ENCODE assay signal across 10 cellular contexts in the genomic region with DNA sequence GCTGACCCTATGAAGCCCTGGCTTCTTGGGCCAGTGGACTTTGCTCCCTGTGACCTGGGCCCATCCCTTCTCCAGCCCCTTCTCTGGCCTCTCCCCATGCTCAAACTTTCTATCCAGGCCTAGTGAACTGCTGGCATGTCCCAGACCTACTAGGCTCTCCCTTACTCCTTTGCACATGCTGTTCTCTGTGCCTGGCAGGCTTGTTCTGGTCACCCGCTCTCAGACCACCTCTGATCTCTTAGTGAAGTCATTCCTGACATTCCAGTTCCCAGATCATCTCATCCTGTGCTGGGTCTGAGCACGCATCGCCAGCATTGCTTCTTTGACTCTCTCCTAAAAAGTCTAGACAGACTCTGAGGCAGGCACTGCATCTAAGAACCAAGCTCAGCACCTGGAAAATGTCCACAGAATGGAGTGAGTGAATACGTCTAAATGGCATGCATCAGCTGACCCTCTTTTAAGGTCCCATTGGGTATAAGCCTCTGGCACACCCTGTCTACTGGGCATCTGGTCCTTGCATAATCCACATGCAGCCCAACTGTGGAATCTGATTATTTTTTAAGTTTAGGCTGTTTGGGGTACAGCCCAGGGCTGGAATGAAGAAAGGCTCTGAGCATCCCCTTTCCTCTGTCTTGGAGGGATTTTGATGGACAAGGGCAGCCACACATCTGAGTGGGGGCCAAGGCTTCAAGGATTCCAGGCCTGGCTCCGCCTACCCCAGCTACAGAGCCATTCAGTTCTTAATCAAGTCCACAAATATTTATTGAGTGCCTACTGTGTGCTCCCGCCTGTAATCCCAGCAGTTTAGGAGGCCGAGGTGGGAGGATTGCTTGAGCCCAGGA.
DNase-seq lines count a peak whose midpoint lies in the region; ATAC-seq, FAIRE-seq and TF ChIP-seq lines count a peak whose summit lies in the region.
"Had no signal": no experiment of that assay in that cellular context is flagged by ENCODE, and none has a peak within 500 bp of the region (broad histone marks: within the 10 kb centered on the region; RNA-seq: fewer than 3 reads in every experiment).

No MANE protein-coding gene starts in this region.

- H3K79me2 ChIP-seq in keratinocyte (ENCODE audit: control insufficient read depth, insufficient read depth, low read length): no peaks in the 10 kb centered on the region

- H3K27me3 ChIP-seq in keratinocyte (ENCODE audit: control insufficient read depth, extremely low read depth, insufficient read depth, low read length): no peaks in the 10 kb centered on the region

- H4K20me1 ChIP-seq in keratinocyte (ENCODE audit: control insufficient read depth, extremely low read depth, insufficient read depth, low read length): no peaks in the 10 kb centered on the region

- H2AFZ ChIP-seq in keratinocyte (ENCODE audit: control insufficient read depth, low read length): no peak overlapping the region

- FAIRE-seq in keratinocyte (lab: Jason Lieb, UNC): peak; percentile 41

- H3K36me3 Mint-ChIP-seq in HFFc6 (ENCODE audit: low read depth) (no peaks in the 10 kb centered on the region), chondrocyte (ENCODE audit: low read depth) (no peaks in the 10 kb centered on the region)

- H3K9me1 ChIP-seq in keratinocyte (ENCODE audit: control insufficient read depth, extremely low read depth, insufficient read depth, low read length): no peaks in the 10 kb centered on the region

- peak overlapping the region; percentile 18 for H3K4me2 ChIP-seq in keratinocyte (ENCODE audit: control insufficient read depth, extremely low read depth, insufficient read depth, low read depth, low read length)

- no peak for ATAC-seq in GM18511 (IDR thresholded peaks at IDR 0.05; ENCODE audit: unreplicated experiment)

- DNase-seq in HFFc6 (peak; percentile 86), chondrocyte (ENCODE audit: low spot score) (no peak), keratinocyte (ENCODE audit: low read depth, low spot score) (peak; percentile 46), NCI-H2227 (lab: John Stamatoyannopoulos, UW; ENCODE audit: unreplicated experiment) (no peak), NOMO-1 treated with DMSO at 0.1 percent for 48 hours (lab: John Stamatoyannopoulos, UW; ENCODE audit: unreplicated experiment) (no peak), HPDE6-E6E7 (ENCODE audit: extremely low spot score) (no peak)
- DNase-seq: NCI-H345 had no signal

- H3K4me3 ChIP-seq in keratinocyte (ENCODE audit: control insufficient read depth in 2 of 3, extremely low read depth in 1 of 3, insufficient read depth in 2 of 3, low read depth in 1 of 3, low read length in 3 of 3) (no peak overlapping the region), skin epidermis (no peak overlapping the region)
- H3K4me3 ChIP-seq: lung had no signal

- H3K27ac ChIP-seq in keratinocyte (ENCODE audit: control insufficient read depth, insufficient read depth, low read length): peak overlapping the region; percentile 19
- peak overlapping the region in 20 of 21 experiments; percentile 55 to 95 (median 82) for H3K27ac ChIP-seq in skin epidermis

- H3K4me1 Mint-ChIP-seq in HFFc6 (ENCODE audit: low read depth) (peaks cover 69% of the 10 kb centered on the region), chondrocyte (ENCODE audit: low read depth) (peaks cover 61% of the 10 kb centered on the region)

- H3K27ac Mint-ChIP-seq in HFFc6 (peak overlapping the region; percentile 100), chondrocyte (ENCODE audit: unreplicated experiment) (peak overlapping the region; percentile 98)

- dilution Hi-C loops in keratinocyte (cut with MboI; ENCODE audit: extremely low pct_ligation_motif_present, low sequenced_read_pairs): no loop called here

- no peaks in the 10 kb centered on the region for H3K9me3 ChIP-seq in keratinocyte (ENCODE audit: control insufficient read depth, low read depth, low read length)

- no peaks in the 10 kb centered on the region for H3K36me3 ChIP-seq in keratinocyte (ENCODE audit: control insufficient read depth in 2 of 2, extremely low read depth in 1 of 2, insufficient read depth in 2 of 2, low read length in 2 of 2)

- H3K4me3 Mint-ChIP-seq in HFFc6: no peak overlapping the region; the same call in 1 of the 2 replicates
- H3K4me3 Mint-ChIP-seq in chondrocyte (ENCODE audit: unreplicated experiment): peak overlapping the region; percentile 1

- H3K9ac ChIP-seq in keratinocyte (ENCODE audit: control insufficient read depth, extremely low read depth, insufficient read depth, low read length): no peak overlapping the region

- TF ChIP-seq CTCF in HFFc6 (IDR thresholded peaks at IDR 0.05): no peak
- no peak for TF ChIP-seq CTCF in chondrocyte (IDR thresholded peaks at IDR 0.05)
- TF ChIP-seq CTCF in keratinocyte (optimal IDR thresholded peaks at IDR 0.05 in 1 of 3, IDR thresholded peaks at IDR 0.05 in 1 of 3, conservative IDR thresholded peaks at IDR 0.05 in 1 of 3; ENCODE audit: extremely low read depth in 1 of 3, insufficient read depth in 2 of 3, low read length in 3 of 3): no peak

- H3K4me1 ChIP-seq in keratinocyte (ENCODE audit: control insufficient read depth, extremely low read depth, insufficient read depth, low read length): peaks cover 44% of the 10 kb centered on the region

- peaks cover 4% of the 10 kb centered on the region for H3K27me3 Mint-ChIP-seq in HFFc6 (ENCODE audit: insufficient read depth)
- H3K27me3 Mint-ChIP-seq in chondrocyte (ENCODE audit: low read depth): no peaks in the 10 kb centered on the region

- no peaks in the 10 kb centered on the region for H3K9me3 Mint-ChIP-seq in HFFc6
- no peaks in the 10 kb centered on the region for H3K9me3 Mint-ChIP-seq in chondrocyte (ENCODE audit: low read depth)

Comparison
In these comparisons a context has a peak if more than half of its experiments do, and no peak if none do; other contexts are left out.
1. DNase-seq: peak in HFFc6 (single experiment) and keratinocyte (single experiment); none in chondrocyte (single experiment), NCI-H2227 (single experiment), NOMO-1 treated with DMSO at 0.1 percent for 48 hours (single experiment) and HPDE6-E6E7 (single experiment).